8 cellular contexts compared by ENCODE assay signal in genomic region chr20:45373353-45374100, GRCh38. TPM values are rescaled to one million over a fixed set of nuclear protein-coding genes. Genes with fewer than 3 reads are reported as not detected.
DNase-seq lines count a peak whose midpoint lies in the region; ATAC-seq and TF ChIP-seq lines count a peak whose summit lies in the region.

No MANE protein-coding gene starts in this region.

- H3K9me3 Mint-ChIP-seq in IgD-negative memory B cell = no peaks in the 10 kb centered on the region
- no peaks in the 10 kb centered on the region for H3K9me3 Mint-ChIP-seq in natural killer cell treated with Interleukin-12 subunit alpha and Interleukin-12 subunit beta and Interleukin-15 and Interleukin-18, amount 100 ng/mL, for 72 hours

- H3K4me1 Mint-ChIP-seq in IgD-negative memory B cell = peaks cover 21 to 25% (median 22%) of the 10 kb centered on the region in 3 donors
- peaks cover 25 to 26% of the 10 kb centered on the region in 2 donors for H3K4me1 Mint-ChIP-seq in natural killer cell treated with Interleukin-12 subunit alpha and Interleukin-12 subunit beta and Interleukin-15 and Interleukin-18, amount 100 ng/mL, for 72 hours (ENCODE audit: low read depth in 2 of 2)

- DNase-seq in AG08395 (ENCODE audit: low spot score) (peak; percentile 81), RPMI8226 (peak; percentile 93), fibroblast of the aortic adventitia (ENCODE audit: low read depth) (peak; percentile 87)
- peak; percentile 81 for DNase-seq in activated effector memory CD4-positive, alpha-beta T cell treated with Interleukin-2 at 50 U/mL for 16 hours
- peak; percentile 86 for DNase-seq in natural killer cell treated with Interleukin-12 subunit alpha and Interleukin-12 subunit beta and Interleukin-15 and Interleukin-18, amount 100 ng/mL, for 72 hours (ENCODE audit: low spot score)
- peak; percentile 77 to 91 (median 84) for DNase-seq in stimulated activated naive CD4-positive, alpha-beta T cell (lab: John Stamatoyannopoulos, UW)

- no peaks in the 10 kb centered on the region for H3K36me3 Mint-ChIP-seq in IgD-negative memory B cell
- no peaks in the 10 kb centered on the region for H3K36me3 Mint-ChIP-seq in natural killer cell treated with Interleukin-12 subunit alpha and Interleukin-12 subunit beta and Interleukin-15 and Interleukin-18, amount 100 ng/mL, for 72 hours

- H3K27ac Mint-ChIP-seq in IgD-negative memory B cell = peak overlapping the region; percentile 81 to 92 (median 90)
- peak overlapping the region; percentile 76 to 82 for H3K27ac Mint-ChIP-seq in natural killer cell treated with Interleukin-12 subunit alpha and Interleukin-12 subunit beta and Interleukin-15 and Interleukin-18, amount 100 ng/mL, for 72 hours

- H3K4me3 Mint-ChIP-seq in IgD-negative memory B cell = peak overlapping the region; percentile 77 to 92 (median 86)
- H3K4me3 Mint-ChIP-seq in natural killer cell treated with Interleukin-12 subunit alpha and Interleukin-12 subunit beta and Interleukin-15 and Interleukin-18, amount 100 ng/mL, for 72 hours = peak overlapping the region; percentile 83

- peak overlapping the region; percentile 52 for H3K4me3 ChIP-seq in fibroblast of the aortic adventitia (ENCODE audit: low read depth, low read length)

- H3K27me3 Mint-ChIP-seq in IgD-negative memory B cell = no peaks in the 10 kb centered on the region
- no peaks in the 10 kb centered on the region for H3K27me3 Mint-ChIP-seq in natural killer cell treated with Interleukin-12 subunit alpha and Interleukin-12 subunit beta and Interleukin-15 and Interleukin-18, amount 100 ng/mL, for 72 hours

- peak; percentile 89 for ATAC-seq in GM19035 (IDR thresholded peaks at IDR 0.05; ENCODE audit: unreplicated experiment)
- peak; percentile 90 to 91 for ATAC-seq in natural killer cell treated with Interleukin-12 subunit alpha and Interleukin-12 subunit beta and Interleukin-15 and Interleukin-18, amount 100 ng/mL, for 72 hours

- peak; percentile 90 for TF ChIP-seq CTCF in fibroblast of the aortic adventitia (IDR thresholded peaks at IDR 0.05; ENCODE audit: insufficient read depth, low read length)

RNA-seq across cellular contexts. Expression of gene TP53TG5, which starts 4.6 kb away (rescaled TPM):
- polyA plus RNA-seq in IgD-negative memory B cell = not detected
- 0.09 TPM in 1 of 2 replicates, not detected in the other for total RNA-seq in fibroblast of the aortic adventitia (ENCODE audit: low replicate concordance)
- total RNA-seq in natural killer cell treated with Interleukin-12 subunit alpha and Interleukin-12 subunit beta and Interleukin-15 and Interleukin-18, amount 100 ng/mL, for 72 hours = not detected

RNA-seq across cellular contexts. Expression of gene SYS1, which starts 10.6 kb away (rescaled TPM):
- 24.4 TPM for polyA plus RNA-seq in IgD-negative memory B cell
- 27.9 and 29.4 TPM in 2 replicates for total RNA-seq in fibroblast of the aortic adventitia (ENCODE audit: low replicate concordance)
- total RNA-seq in natural killer cell treated with Interleukin-12 subunit alpha and Interleukin-12 subunit beta and Interleukin-15 and Interleukin-18, amount 100 ng/mL, for 72 hours = 10 to 100 TPM; 23.3 to 31.4 TPM

RNA-seq across cellular contexts. Expression of gene SDC4, which starts 25.3 kb away (rescaled TPM):
- polyA plus RNA-seq in IgD-negative memory B cell = not detected
- 91.1 and 150 TPM in 2 replicates for total RNA-seq in fibroblast of the aortic adventitia (ENCODE audit: low replicate concordance)
- 10 to 100 TPM; 23.3 to 43.5 TPM for total RNA-seq in natural killer cell treated with Interleukin-12 subunit alpha and Interleukin-12 subunit beta and Interleukin-15 and Interleukin-18, amount 100 ng/mL, for 72 hours

RNA-seq across cellular contexts. Expression of gene DBNDD2, which starts 34.6 kb away (rescaled TPM):
- not detected for polyA plus RNA-seq in IgD-negative memory B cell
- 1.3 and 4.6 TPM in 2 replicates for total RNA-seq in fibroblast of the aortic adventitia (ENCODE audit: low replicate concordance)
- total RNA-seq in natural killer cell treated with Interleukin-12 subunit alpha and Interleukin-12 subunit beta and Interleukin-15 and Interleukin-18, amount 100 ng/mL, for 72 hours = 1 to 10 TPM; 6.1 to 6.4 TPM

RNA-seq across cellular contexts. Expression of gene PIGT, which starts 42.4 kb away (rescaled TPM):
- 69.3 TPM for polyA plus RNA-seq in IgD-negative memory B cell
- total RNA-seq in fibroblast of the aortic adventitia (ENCODE audit: low replicate concordance) = 19.9 and 67.4 TPM in 2 replicates
- 10 to 100 TPM; 73.0 to 86.6 TPM for total RNA-seq in natural killer cell treated with Interleukin-12 subunit alpha and Interleukin-12 subunit beta and Interleukin-15 and Interleukin-18, amount 100 ng/mL, for 72 hours

Comparison
In these comparisons a context has a peak if more than half of its experiments do, and no peak if none do; other contexts are left out.
1. Peak in every context shown above with its lines: DNase-seq, ATAC-seq and H3K4me3 ChIP-seq.